Comparison of ENCODE assay signal across 1 cellular context in the genomic region with DNA sequence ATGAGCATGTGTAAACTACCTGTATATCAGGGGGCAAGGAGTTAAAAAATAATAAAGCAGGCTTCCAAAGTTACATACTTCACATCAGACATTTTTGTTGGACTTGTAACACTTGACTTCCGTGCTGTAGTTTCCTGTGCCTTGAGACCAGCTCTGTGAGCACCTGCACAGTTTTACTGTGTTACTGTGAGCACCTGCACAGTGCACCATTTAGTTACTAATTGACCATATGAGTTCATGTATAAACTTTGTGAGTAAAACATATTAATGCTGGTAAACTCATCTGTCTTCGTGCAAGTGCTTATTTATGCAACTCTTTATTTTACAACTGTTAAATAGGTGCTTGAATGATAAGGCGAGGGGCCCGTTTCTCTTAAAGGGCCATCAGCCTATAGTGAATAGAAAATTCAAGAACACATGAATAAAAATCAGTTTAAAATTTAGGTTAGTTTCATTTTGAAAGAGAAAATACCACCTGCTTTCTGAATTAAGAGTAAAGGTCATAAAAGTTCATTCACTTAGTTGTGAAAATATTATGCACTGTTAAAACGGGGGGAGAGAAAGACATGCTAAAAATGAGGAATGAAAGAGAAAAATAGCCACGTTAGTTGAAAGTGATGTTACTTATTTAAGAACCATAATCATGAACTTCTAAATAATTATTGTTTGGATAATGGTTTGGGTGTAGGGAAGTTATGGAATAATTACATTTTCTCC.
TF ChIP-seq lines count a peak whose summit lies in the region.

No MANE protein-coding gene starts in this region.

TF ChIP-seq in WTC11, 78 proteins besides CTCF, POLR2A, EP300 and RAD21 (continued from another document):
- TF ChIP-seq, protein P1, sequence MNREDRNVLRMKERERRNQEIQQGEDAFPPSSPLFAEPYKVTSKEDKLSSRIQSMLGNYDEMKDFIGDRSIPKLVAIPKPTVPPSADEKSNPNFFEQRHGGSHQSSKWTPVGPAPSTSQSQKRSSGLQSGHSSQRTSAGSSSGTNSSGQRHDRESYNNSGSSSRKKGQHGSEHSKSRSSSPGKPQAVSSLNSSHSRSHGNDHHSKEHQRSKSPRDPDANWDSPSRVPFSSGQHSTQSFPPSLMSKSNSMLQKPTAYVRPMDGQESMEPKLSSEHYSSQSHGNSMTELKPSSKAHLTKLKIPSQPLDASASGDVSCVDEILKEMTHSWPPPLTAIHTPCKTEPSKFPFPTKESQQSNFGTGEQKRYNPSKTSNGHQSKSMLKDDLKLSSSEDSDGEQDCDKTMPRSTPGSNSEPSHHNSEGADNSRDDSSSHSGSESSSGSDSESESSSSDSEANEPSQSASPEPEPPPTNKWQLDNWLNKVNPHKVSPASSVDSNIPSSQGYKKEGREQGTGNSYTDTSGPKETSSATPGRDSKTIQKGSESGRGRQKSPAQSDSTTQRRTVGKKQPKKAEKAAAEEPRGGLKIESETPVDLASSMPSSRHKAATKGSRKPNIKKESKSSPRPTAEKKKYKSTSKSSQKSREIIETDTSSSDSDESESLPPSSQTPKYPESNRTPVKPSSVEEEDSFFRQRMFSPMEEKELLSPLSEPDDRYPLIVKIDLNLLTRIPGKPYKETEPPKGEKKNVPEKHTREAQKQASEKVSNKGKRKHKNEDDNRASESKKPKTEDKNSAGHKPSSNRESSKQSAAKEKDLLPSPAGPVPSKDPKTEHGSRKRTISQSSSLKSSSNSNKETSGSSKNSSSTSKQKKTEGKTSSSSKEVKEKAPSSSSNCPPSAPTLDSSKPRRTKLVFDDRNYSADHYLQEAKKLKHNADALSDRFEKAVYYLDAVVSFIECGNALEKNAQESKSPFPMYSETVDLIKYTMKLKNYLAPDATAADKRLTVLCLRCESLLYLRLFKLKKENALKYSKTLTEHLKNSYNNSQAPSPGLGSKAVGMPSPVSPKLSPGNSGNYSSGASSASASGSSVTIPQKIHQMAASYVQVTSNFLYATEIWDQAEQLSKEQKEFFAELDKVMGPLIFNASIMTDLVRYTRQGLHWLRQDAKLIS (CRISPR knock-in tag; IDR thresholded peaks at IDR 0.05; ENCODE audit: borderline replicate concordance) = no peak
- TF ChIP-seq, protein P2, sequence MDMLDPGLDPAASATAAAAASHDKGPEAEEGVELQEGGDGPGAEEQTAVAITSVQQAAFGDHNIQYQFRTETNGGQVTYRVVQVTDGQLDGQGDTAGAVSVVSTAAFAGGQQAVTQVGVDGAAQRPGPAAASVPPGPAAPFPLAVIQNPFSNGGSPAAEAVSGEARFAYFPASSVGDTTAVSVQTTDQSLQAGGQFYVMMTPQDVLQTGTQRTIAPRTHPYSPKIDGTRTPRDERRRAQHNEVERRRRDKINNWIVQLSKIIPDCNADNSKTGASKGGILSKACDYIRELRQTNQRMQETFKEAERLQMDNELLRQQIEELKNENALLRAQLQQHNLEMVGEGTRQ (CRISPR knock-in tag; IDR thresholded peaks at IDR 0.05) = no peak
- TF ChIP-seq ZBTB21 (CRISPR knock-in tag; IDR thresholded peaks at IDR 0.05; ENCODE audit: borderline replicate concordance) (no peak), HMGA2 (CRISPR knock-in tag; IDR thresholded peaks at IDR 0.05) (no peak)
TF ChIP-seq in WTC11: peak in this region for 0.
